22 cellular contexts compared by ENCODE assay signal in genomic region chr5:125244531-125244930, GRCh38.
"Had no signal": no experiment of that assay in that cellular context is flagged by ENCODE, and none has a peak within 500 bp of the region (broad histone marks: within the 10 kb centered on the region; RNA-seq: fewer than 3 reads in every experiment).

No MANE protein-coding gene starts in this region.

- FAIRE-seq: HepG2, K562, RCC 7860 had no signal

- DNase-seq: Kasumi-1, MM.1S, NCI-H1092 treated with DMSO at 0.1 percent for 48 hours, NCI-H1436 treated with DMSO at 0.1 percent for 48 hours, NCI-H1694, NCI-H1930, NCI-H2081, NCI-H2107, NCI-H226, NCI-H446, NCI-H510A, NCI-H524 treated with DMSO at 0.1 percent for 48 hours, NCI-H774, Right ventricle myocardium superior, RPMI8226, SIG-M5 had no signal

- H3K36me3 ChIP-seq: SJSA1 had no signal

- H3K4me1 ChIP-seq: SJSA1 had no signal

- H3K4me2 ChIP-seq: KMS-11 had no signal

- H3K27ac ChIP-seq: KMS-11, SJSA1, SK-N-MC had no signal

- H3K9ac ChIP-seq: KMS-11 had no signal

- ATAC-seq: HepG2, K562 had no signal

- H3K4me3 ChIP-seq: K562, SJSA1, SK-N-MC had no signal

- H3K27me3 ChIP-seq: SJSA1 had no signal
